ENCODE assay signal across 8 cellular contexts in genomic region chr13:44142540-44142867, GRCh38.
A peak's percentile ranks its signal among the peaks of the same experiment; 100 is the strongest.
DNase-seq lines count a peak whose midpoint lies in the region; ATAC-seq and TF ChIP-seq lines count a peak whose summit lies in the region.

No MANE protein-coding gene starts in this region.

- TF ChIP-seq CTCF in KMS-11 (conservative IDR thresholded peaks at IDR 0.05; ENCODE audit: low read depth, low read length) (no peak), mesothelial cell of epicardium (IDR thresholded peaks at IDR 0.05; ENCODE audit: unreplicated experiment) (no peak)

- peaks cover 6% of the 10 kb centered on the region for H3K36me3 Mint-ChIP-seq in central memory CD8-positive, alpha-beta T cell (ENCODE audit: insufficient read depth)
- H3K36me3 Mint-ChIP-seq in mesothelial cell of epicardium: no peaks in the 10 kb centered on the region

- peak overlapping the region; percentile 88 for H3K27ac Mint-ChIP-seq in central memory CD8-positive, alpha-beta T cell (ENCODE audit: low read depth)
- peak overlapping the region; percentile 88 for H3K27ac Mint-ChIP-seq in mesothelial cell of epicardium

- peaks cover 12% of the 10 kb centered on the region for H3K4me1 Mint-ChIP-seq in central memory CD8-positive, alpha-beta T cell
- peaks cover 13% of the 10 kb centered on the region for H3K4me1 Mint-ChIP-seq in mesothelial cell of epicardium

- H3K4me2 ChIP-seq in KMS-11: peak overlapping the region; percentile 66

- peak overlapping the region; percentile 57; the same call in 1 of the 2 replicates for H3K9ac ChIP-seq in KMS-11

- 0 out of 2 replicates have a peak overlapping the region, but pooled peaks have one; percentile 31 for H3K27ac ChIP-seq in ACC112 (ENCODE audit: low read depth, low read length)
- no peak overlapping the region for H3K27ac ChIP-seq in KMS-11

- H2AFZ ChIP-seq in ACC112 (ENCODE audit: low read length, unreplicated experiment): peak overlapping the region; percentile 77
- H2AFZ ChIP-seq in KMS-11 (ENCODE audit: low read depth): peak overlapping the region; percentile 86

- ATAC-seq in central memory CD8-positive, alpha-beta T cell (replicated peaks; ENCODE audit: extremely low read depth, poor library complexity, severe bottlenecking): no peak

- no peaks in the 10 kb centered on the region for H4K20me1 ChIP-seq in KMS-11 (ENCODE audit: insufficient read depth)

- peak overlapping the region; percentile 78 for H3K4me3 Mint-ChIP-seq in central memory CD8-positive, alpha-beta T cell
- H3K4me3 Mint-ChIP-seq in mesothelial cell of epicardium: peak overlapping the region; percentile 85

- H3K27me3 ChIP-seq in ACC112 (ENCODE audit: insufficient read depth, low read length) (no peaks in the 10 kb centered on the region), KMS-11 (ENCODE audit: insufficient read depth, low read depth) (no peaks in the 10 kb centered on the region)

- no peaks in the 10 kb centered on the region for H3K36me3 ChIP-seq in ACC112 (ENCODE audit: insufficient read depth, low read length)
- no peaks in the 10 kb centered on the region for H3K36me3 ChIP-seq in KMS-11 (ENCODE audit: insufficient read depth)

- H3K4me3 ChIP-seq in ACC112 (ENCODE audit: low read depth, low read length): peak overlapping the region; percentile 74
- H3K4me3 ChIP-seq in KMS-11 (IDR thresholded peaks at IDR 0.05; ENCODE audit: insufficient read depth, low read depth, low read length): no peak overlapping the region

- no peaks in the 10 kb centered on the region for H3K9me3 Mint-ChIP-seq in central memory CD8-positive, alpha-beta T cell
- H3K9me3 Mint-ChIP-seq in mesothelial cell of epicardium: no peaks in the 10 kb centered on the region

- no peaks in the 10 kb centered on the region for H3K27me3 Mint-ChIP-seq in central memory CD8-positive, alpha-beta T cell
- H3K27me3 Mint-ChIP-seq in mesothelial cell of epicardium (ENCODE audit: low read depth): peaks cover 9% of the 10 kb centered on the region

- DNase-seq in central memory CD8-positive, alpha-beta T cell (ENCODE audit: low spot score in 2 of 2): no peak
- no peak for DNase-seq in mesothelial cell of epicardium (ENCODE audit: low spot score in 2 of 2, unreplicated experiment in 2 of 2)
- no peak for DNase-seq in NCI-H1092 treated with DMSO at 0.1 percent for 48 hours (lab: John Stamatoyannopoulos, UW)
- DNase-seq in DMS53 treated with DMSO at 0.1 percent for 48 hours (lab: John Stamatoyannopoulos, UW; ENCODE audit: unreplicated experiment): no peak
- DNase-seq in DMS153 treated with DMSO at 0.1 percent for 48 hours (lab: John Stamatoyannopoulos, UW; ENCODE audit: unreplicated experiment): no peak
- no peak for DNase-seq in hepatic stellate cell (ENCODE audit: low spot score)

- H3K4me1 ChIP-seq in ACC112 (ENCODE audit: control insufficient read depth, insufficient read depth, low read length, unreplicated experiment) (peaks cover 19% of the 10 kb centered on the region), KMS-11 (ENCODE audit: low read depth, poor library complexity, severe bottlenecking) (no peaks in the 10 kb centered on the region)

- no peaks in the 10 kb centered on the region for H3K79me2 ChIP-seq in ACC112 (ENCODE audit: control insufficient read depth, insufficient read depth, low read length, unreplicated experiment)
- no peaks in the 10 kb centered on the region for H3K79me2 ChIP-seq in KMS-11 (ENCODE audit: insufficient read depth, low read depth)
